Comparison of ENCODE assay signal across 9 cellular contexts in genomic region chr7:66352071-66352470, GRCh38.
DNase-seq lines count a peak whose midpoint lies in the region; ATAC-seq and TF ChIP-seq lines count a peak whose summit lies in the region.
"Had no signal": no experiment of that assay in that cellular context is flagged by ENCODE, and none has a peak within 500 bp of the region (broad histone marks: within the 10 kb centered on the region; RNA-seq: fewer than 3 reads in every experiment).

No MANE protein-coding gene starts in this region.

- no peak for TF ChIP-seq CTCF in Panc1 (IDR thresholded peaks at IDR 0.05)
- TF ChIP-seq CTCF in nephron progenitor cell (IDR thresholded peaks at IDR 0.05) = no peak

- DNase-seq in COLO829 (ENCODE audit: low spot score) (peak; percentile 78), Panc1 (ENCODE audit: low read depth, low spot score) (no peak), epidermal melanocyte (ENCODE audit: insufficient read length, low spot score) (peak; percentile 34), midbrain (lab: John Stamatoyannopoulos, UW) (peak; percentile 4), nephron progenitor cell (no peak), ureter (ENCODE audit: low spot score) (no peak), NOMO-1 treated with dmso at 0.1 percent for 144 hours (lab: John Stamatoyannopoulos, UW; ENCODE audit: unreplicated experiment) (no peak)
- DNase-seq: naive thymus-derived CD4-positive, alpha-beta T cell had no signal

- in situ Hi-C loops in Panc1 (cut with HindIII; ENCODE audit: low pct_unique_long_range_greater_than_20kb, low sequenced_read_pairs) = no loop called here

- no TSS peak for BruUV-seq in Panc1 (replicated peaks; lab: Mats Ljungman, UMichigan)

- no peak overlapping the region for H3K27ac ChIP-seq in Panc1 (ENCODE audit: low read length)

- H3K27me3 ChIP-seq in Panc1 (ENCODE audit: control insufficient read depth, insufficient read depth, low read length) = no peaks in the 10 kb centered on the region

- peaks cover 12% of the 10 kb centered on the region for H3K9me3 Mint-ChIP-seq in nephron progenitor cell

- ATAC-seq in Panc1 (peak; percentile 73), HG02798 (IDR thresholded peaks at IDR 0.05; ENCODE audit: poor library complexity, unreplicated experiment) (no peak)
- ATAC-seq: naive thymus-derived CD4-positive, alpha-beta T cell had no signal

- H3K27ac Mint-ChIP-seq in nephron progenitor cell = no peak overlapping the region
- H3K27ac Mint-ChIP-seq: naive thymus-derived CD4-positive, alpha-beta T cell had no signal

- no peaks in the 10 kb centered on the region for H3K36me3 Mint-ChIP-seq in nephron progenitor cell (ENCODE audit: low read depth)

- H3K4me3 ChIP-seq in Panc1 (ENCODE audit: low read depth in 2 of 2, low read length in 2 of 2) = no peak overlapping the region

- CTCF ChIA-PET in Panc1 (lab: Charles Lee) = no interaction called here

- intact Hi-C loops in Panc1 (cut with micrococcal nuclease; ENCODE audit: unreplicated experiment) = loop anchor here (10.0 kb wide), 1 partner anchor 137 kb away; no protein-coding TSS in a partner anchor

- H3K27me3 Mint-ChIP-seq in nephron progenitor cell (ENCODE audit: low read depth, poor library complexity) = peaks cover 7% of the 10 kb centered on the region

- POLR2A ChIA-PET in Panc1 (lab: Charles Lee) = no interaction called here

- H3K9me3 ChIP-seq in Panc1 (ENCODE audit: control insufficient read depth, insufficient read depth, low read depth, low read length) = no peaks in the 10 kb centered on the region

- H3K4me1 ChIP-seq in Panc1 (ENCODE audit: control insufficient read depth, insufficient read depth, low read length) = peaks cover 6% of the 10 kb centered on the region; the same call in 1 of the 2 replicates

- H3K36me3 ChIP-seq in Panc1 (ENCODE audit: control insufficient read depth, insufficient read depth, low read length) = no peaks in the 10 kb centered on the region

- H3K4me3 Mint-ChIP-seq in nephron progenitor cell = no peak overlapping the region
- H3K4me3 Mint-ChIP-seq: naive thymus-derived CD4-positive, alpha-beta T cell had no signal

- no peaks in the 10 kb centered on the region for H3K4me1 Mint-ChIP-seq in nephron progenitor cell

Comparison
In these comparisons a context has a peak if more than half of its experiments do, and no peak if none do; other contexts are left out.
1. DNase-seq: peak in COLO829 (single experiment), epidermal melanocyte (single experiment) and midbrain (single experiment); none in Panc1 (single experiment), nephron progenitor cell (single experiment), ureter (single experiment) and NOMO-1 treated with dmso at 0.1 percent for 144 hours (single experiment).